ENCODE assay signal across 1 cellular context in genomic region chr2:112754562-112754961, GRCh38.
TF ChIP-seq lines count a peak whose summit lies in the region.

No MANE protein-coding gene starts in this region.

TF ChIP-seq in IMR-90, 13 proteins besides CTCF, POLR2A, EP300 and RAD21 (continued from another document):
- TF ChIP-seq ELK1 (IDR thresholded peaks at IDR 0.05; ENCODE audit: borderline replicate concordance, low read depth, low read length): no peak
- TF ChIP-seq MAZ (IDR thresholded peaks at IDR 0.05; ENCODE audit: borderline replicate concordance, low read depth, low read length): no peak
- no peak for TF ChIP-seq CEBPB (IDR thresholded peaks at IDR 0.05; ENCODE audit: low read depth, low read length)
- no peak for TF ChIP-seq RCOR1 (IDR thresholded peaks at IDR 0.05; ENCODE audit: insufficient replicate concordance, low read length)
- no peak for TF ChIP-seq MAFK (IDR thresholded peaks at IDR 0.05; ENCODE audit: low read depth, low read length)
- TF ChIP-seq USF2 (IDR thresholded peaks at IDR 0.05; ENCODE audit: low read depth, low read length): no peak
- TF ChIP-seq CHD1 (IDR thresholded peaks at IDR 0.05; ENCODE audit: low read depth, low read length): no peak
- no peak for TF ChIP-seq FOS (IDR thresholded peaks at IDR 0.05; ENCODE audit: low read depth, low read length)
TF ChIP-seq in IMR-90: peak in this region for 0.
